In genomic region chr12:96751626-96752025, GRCh38 we compare ENCODE assay signal across 16 cellular contexts.
DNase-seq lines count a peak whose midpoint lies in the region; ATAC-seq, FAIRE-seq and TF ChIP-seq lines count a peak whose summit lies in the region.
"Had no signal": no experiment of that assay in that cellular context is flagged by ENCODE, and none has a peak within 500 bp of the region (broad histone marks: within the 10 kb centered on the region; RNA-seq: fewer than 3 reads in every experiment).

No MANE protein-coding gene starts in this region.

- POLR2A ChIA-PET in A673 (lab: Charles Lee; ENCODE audit: low non-redundant PET): no interaction called here

- H3K9me3 ChIP-seq in A673 (ENCODE audit: low read depth, low read length, poor library complexity, severe bottlenecking) (no peaks in the 10 kb centered on the region), keratinocyte (ENCODE audit: control insufficient read depth, low read depth, low read length) (no peaks in the 10 kb centered on the region)

- H3K4me2 ChIP-seq in keratinocyte (ENCODE audit: control insufficient read depth, extremely low read depth, insufficient read depth, low read depth, low read length): no peak overlapping the region
- H3K4me2 ChIP-seq: BLaER1 treated with 17β-estradiol and CSF1 and Interleukin-3, amounts not matched to agents 10 nM and 100 nM had no signal

- no peaks in the 10 kb centered on the region for H3K4me1 Mint-ChIP-seq in activated T-cell treated with anti-CD3 and anti-CD28 coated beads, Interleukin-2, amount 50 U/mL, for 4 hours (ENCODE audit: low read depth)
- H3K4me1 Mint-ChIP-seq: CD8-positive, alpha-beta memory T cell had no signal

- no TSS peak for BruUV-seq in A673 (replicated peaks; lab: Mats Ljungman, UMichigan)

- dilution Hi-C loops in keratinocyte (cut with MboI; ENCODE audit: extremely low pct_ligation_motif_present, low sequenced_read_pairs): no loop called here

- no peaks in the 10 kb centered on the region for H4K20me1 ChIP-seq in keratinocyte (ENCODE audit: control insufficient read depth, extremely low read depth, insufficient read depth, low read length)
- H4K20me1 ChIP-seq: BLaER1 treated with 17β-estradiol and CSF1 and Interleukin-3, amounts not matched to agents 10 nM and 100 nM had no signal

- no peak overlapping the region for H3K9ac ChIP-seq in keratinocyte (ENCODE audit: control insufficient read depth, extremely low read depth, insufficient read depth, low read length)
- H3K9ac ChIP-seq: BLaER1 treated with 17β-estradiol and CSF1 and Interleukin-3, amounts not matched to agents 10 nM and 100 nM had no signal

- no peaks in the 10 kb centered on the region for H3K79me2 ChIP-seq in keratinocyte (ENCODE audit: control insufficient read depth, insufficient read depth, low read length)

- H3K9me3 Mint-ChIP-seq in activated T-cell treated with anti-CD3 and anti-CD28 coated beads, Interleukin-2, amount 50 U/mL, for 4 hours: no peaks in the 10 kb centered on the region
- H3K9me3 Mint-ChIP-seq: CD8-positive, alpha-beta memory T cell had no signal

- H3K27ac ChIP-seq in A673 (ENCODE audit: low read depth, low read length, poor library complexity, severe bottlenecking): no peak overlapping the region
- no peak overlapping the region for H3K27ac ChIP-seq in keratinocyte (ENCODE audit: control insufficient read depth, insufficient read depth, low read length)
- H3K27ac ChIP-seq: BLaER1 treated with 17β-estradiol and CSF1 and Interleukin-3, amounts not matched to agents 10 nM and 100 nM had no signal

- peak overlapping the region; percentile 26 for H2AFZ ChIP-seq in keratinocyte (ENCODE audit: control insufficient read depth, low read length)

- H3K4me1 ChIP-seq in A673 (ENCODE audit: insufficient read depth, low read length, poor library complexity, severe bottlenecking) (no peaks in the 10 kb centered on the region), keratinocyte (ENCODE audit: control insufficient read depth, extremely low read depth, insufficient read depth, low read length) (peaks cover 9% of the 10 kb centered on the region)
- H3K4me1 ChIP-seq: BLaER1 treated with 17β-estradiol and CSF1 and Interleukin-3, amounts not matched to agents 10 nM and 100 nM had no signal

- no peak overlapping the region for H3K4me3 ChIP-seq in A673 (ENCODE audit: low read depth, low read length, poor library complexity, severe bottlenecking)
- no peak overlapping the region for H3K4me3 ChIP-seq in keratinocyte (ENCODE audit: control insufficient read depth in 2 of 3, extremely low read depth in 1 of 3, insufficient read depth in 2 of 3, low read depth in 1 of 3, low read length in 3 of 3)
- H3K4me3 ChIP-seq: BLaER1 treated with 17β-estradiol and CSF1 and Interleukin-3, amounts not matched to agents 10 nM and 100 nM; GM12878 had no signal

- intact Hi-C loops in A673 (cut with micrococcal nuclease; ENCODE audit: unreplicated experiment): no loop called here

- H3K4me3 Mint-ChIP-seq in activated T-cell treated with anti-CD3 and anti-CD28 coated beads, Interleukin-2, amount 50 U/mL, for 4 hours: no peak overlapping the region
- H3K4me3 Mint-ChIP-seq: CD8-positive, alpha-beta memory T cell had no signal

- TF ChIP-seq CTCF in A673 (conservative IDR thresholded peaks at IDR 0.05; ENCODE audit: low read depth, low read length) (no peak), keratinocyte (optimal IDR thresholded peaks at IDR 0.05 in 1 of 3, IDR thresholded peaks at IDR 0.05 in 1 of 3, conservative IDR thresholded peaks at IDR 0.05 in 1 of 3; ENCODE audit: extremely low read depth in 1 of 3, insufficient read depth in 2 of 3, low read length in 3 of 3) (no peak)

- H3K9me1 ChIP-seq in keratinocyte (ENCODE audit: control insufficient read depth, extremely low read depth, insufficient read depth, low read length): no peaks in the 10 kb centered on the region

- CTCF ChIA-PET in A673 (lab: Charles Lee): no interaction called here

- H3K27me3 Mint-ChIP-seq in activated T-cell treated with anti-CD3 and anti-CD28 coated beads, Interleukin-2, amount 50 U/mL, for 4 hours (ENCODE audit: low read depth): peaks cover 2% of the 10 kb centered on the region

- no peak for FAIRE-seq in keratinocyte (lab: Jason Lieb, UNC)
- FAIRE-seq: GM12878 had no signal

- H3K36me3 ChIP-seq in A673 (ENCODE audit: insufficient read depth, low read length, poor library complexity, severe bottlenecking) (no peaks in the 10 kb centered on the region), keratinocyte (ENCODE audit: control insufficient read depth in 2 of 2, extremely low read depth in 1 of 2, insufficient read depth in 2 of 2, low read length in 2 of 2) (no peaks in the 10 kb centered on the region)
- H3K36me3 ChIP-seq: BLaER1 treated with 17β-estradiol and CSF1 and Interleukin-3, amounts not matched to agents 10 nM and 100 nM had no signal

- H3K27me3 ChIP-seq in A673 (replicated peaks; ENCODE audit: insufficient read depth, low read depth, low read length, poor library complexity): peaks cover 5% of the 10 kb centered on the region
- H3K27me3 ChIP-seq in keratinocyte (ENCODE audit: control insufficient read depth, extremely low read depth, insufficient read depth, low read length): no peaks in the 10 kb centered on the region
- H3K27me3 ChIP-seq: BLaER1 treated with 17β-estradiol and CSF1 and Interleukin-3, amounts not matched to agents 10 nM and 100 nM had no signal

- no peak for ATAC-seq in activated T-cell treated with anti-CD3 and anti-CD28 coated beads, Interleukin-2, amount 50 U/mL, for 4 hours
- ATAC-seq: GM12878 had no signal

- H3K36me3 Mint-ChIP-seq in activated T-cell treated with anti-CD3 and anti-CD28 coated beads, Interleukin-2, amount 50 U/mL, for 4 hours (ENCODE audit: insufficient read depth): no peaks in the 10 kb centered on the region
- H3K36me3 Mint-ChIP-seq: CD8-positive, alpha-beta memory T cell had no signal

- DNase-seq in A673 (ENCODE audit: low spot score): peak; percentile 62
- DNase-seq in EL: peak; percentile 8
- peak; percentile 40 for DNase-seq in astrocyte of the hippocampus (ENCODE audit: low read depth, low spot score)
- no peak for DNase-seq in keratinocyte (ENCODE audit: low read depth, low spot score)
- no peak for DNase-seq in activated T-cell treated with anti-CD3 and anti-CD28 coated beads, Interleukin-2, amount 50 U/mL, for 4 hours
- DNase-seq in NCI-H69 (lab: John Stamatoyannopoulos, UW): no peak
- DNase-seq in activated CD4-positive, CD25-positive, alpha-beta regulatory T cell (lab: John Stamatoyannopoulos, UW): no peak
- DNase-seq: CD8-positive, alpha-beta memory T cell; NCI-H1417; NCI-H1930; NCI-H748 treated with DMSO at 0.1 percent for 48 hours; OCI-M1; Right ventricle myocardium superior; SW 1271 had no signal

Comparison
In these comparisons a context has a peak if more than half of its experiments do, and no peak if none do; other contexts are left out.
1. DNase-seq: peak in A673 (single experiment), EL (single experiment) and astrocyte of the hippocampus (single experiment); none in keratinocyte (single experiment), activated T-cell treated with anti-CD3 and anti-CD28 coated beads, Interleukin-2, amount 50 U/mL, for 4 hours (single experiment), NCI-H69 (single experiment) and activated CD4-positive, CD25-positive, alpha-beta regulatory T cell (0 of 4).